10 cellular contexts compared by ENCODE assay signal in the genomic region with DNA sequence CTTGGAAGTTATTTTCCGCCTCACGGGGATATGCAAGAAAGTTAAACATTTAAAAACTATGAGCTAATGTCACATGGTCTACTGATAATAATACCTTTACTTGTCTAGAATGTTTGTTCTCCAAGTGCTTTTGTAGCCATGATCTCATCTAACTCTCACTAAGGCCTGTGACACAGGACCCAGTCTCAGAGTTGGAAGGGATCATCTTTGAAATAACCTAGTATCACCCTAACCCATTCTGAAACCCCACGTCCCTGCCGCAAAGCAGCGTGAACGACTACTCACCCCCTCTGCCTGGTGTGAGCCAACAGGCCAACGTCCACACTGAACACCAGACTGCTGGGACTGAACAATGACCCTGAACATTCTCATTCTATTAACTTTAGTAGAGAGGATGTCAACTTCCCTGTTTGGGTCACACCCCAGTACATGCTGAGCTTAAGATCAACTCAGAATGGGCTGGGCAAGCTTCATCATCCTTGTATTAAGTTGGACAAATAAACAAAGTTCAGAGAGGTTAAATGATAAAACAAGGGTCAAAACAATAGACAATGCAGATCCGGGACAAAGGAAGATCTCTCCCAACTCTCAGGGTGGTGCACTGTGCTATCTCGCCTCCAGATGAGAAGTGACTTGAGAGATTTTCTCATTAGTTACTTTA. TPM values are rescaled to one million over a fixed set of nuclear protein-coding genes. Genes with fewer than 3 reads are reported as not detected.
A peak's percentile ranks its signal among the peaks of the same experiment; 100 is the strongest.
DNase-seq lines count a peak whose midpoint lies in the region; ATAC-seq, FAIRE-seq and TF ChIP-seq lines count a peak whose summit lies in the region.
"Had no signal": no experiment of that assay in that cellular context is flagged by ENCODE, and none has a peak within 500 bp of the region (broad histone marks: within the 10 kb centered on the region; RNA-seq: fewer than 3 reads in every experiment).

No MANE protein-coding gene starts in this region.

- peaks cover 21% of the 10 kb centered on the region for H3K4me1 ChIP-seq in upper lobe of right lung

- peak overlapping the region; percentile 81 for H3K27ac ChIP-seq in upper lobe of right lung

- no peak for TF ChIP-seq CTCF in chondrocyte (IDR thresholded peaks at IDR 0.05)
- no peak for TF ChIP-seq CTCF in upper lobe of right lung (IDR thresholded peaks at IDR 0.05)

- peak overlapping the region; percentile 21 for H3K27ac Mint-ChIP-seq in activated naive CD4-positive, alpha-beta T cell treated with anti-CD3 and anti-CD28 coated beads, Interleukin-2, amount 50 U/mL, for 24 hours
- H3K27ac Mint-ChIP-seq in chondrocyte (ENCODE audit: unreplicated experiment): peak overlapping the region; percentile 96
- H3K27ac Mint-ChIP-seq: dendritic cell treated with granulocyte-macrophage colony-stimulating factor and Interleukin-4, amounts not matched to agents 40 ng/mL and 50 ng/mL, for 4 days; T-helper 1 cell treated with Interleukin-12 subunit alpha and Interleukin-12 subunit beta and Interleukin-4 antibody, amounts not matched to agents 30 μg/mL and 1 μg/mL, for 36 hours had no signal

- H3K9me3 ChIP-seq in upper lobe of right lung: no peaks in the 10 kb centered on the region

- H3K4me3 ChIP-seq in upper lobe of right lung: no peak overlapping the region

- no peak for FAIRE-seq in GM19239 (lab: Jason Lieb, UNC)

- intact Hi-C loops in upper lobe of right lung (cut with DNase I): no loop called here

- ATAC-seq in upper lobe of right lung (peak; percentile 67), HG03520 (IDR thresholded peaks at IDR 0.05; ENCODE audit: unreplicated experiment) (no peak)

- peaks cover 40% of the 10 kb centered on the region for H3K4me1 Mint-ChIP-seq in activated naive CD4-positive, alpha-beta T cell treated with anti-CD3 and anti-CD28 coated beads, Interleukin-2, amount 50 U/mL, for 24 hours
- peaks cover 35% of the 10 kb centered on the region for H3K4me1 Mint-ChIP-seq in chondrocyte (ENCODE audit: low read depth)

- DNase-seq in activated naive CD4-positive, alpha-beta T cell (lab: John Stamatoyannopoulos, UW): no peak
- DNase-seq in chondrocyte (ENCODE audit: low spot score): no peak
- peak; percentile 50 to 51 for DNase-seq in lung microvascular endothelial cell (ENCODE audit: low read depth in 2 of 2)
- no peak for DNase-seq in upper lobe of right lung
- DNase-seq in GM19239 (ENCODE audit: insufficient read length, low spot score): no peak
- no peak for DNase-seq in NCI-H2081 (lab: John Stamatoyannopoulos, UW)

- no peaks in the 10 kb centered on the region for H3K27me3 ChIP-seq in upper lobe of right lung

- no peaks in the 10 kb centered on the region for H3K27me3 Mint-ChIP-seq in activated naive CD4-positive, alpha-beta T cell treated with anti-CD3 and anti-CD28 coated beads, Interleukin-2, amount 50 U/mL, for 24 hours
- no peaks in the 10 kb centered on the region for H3K27me3 Mint-ChIP-seq in chondrocyte (ENCODE audit: low read depth)

- H3K9me3 Mint-ChIP-seq in activated naive CD4-positive, alpha-beta T cell treated with anti-CD3 and anti-CD28 coated beads, Interleukin-2, amount 50 U/mL, for 24 hours: no peaks in the 10 kb centered on the region
- no peaks in the 10 kb centered on the region for H3K9me3 Mint-ChIP-seq in chondrocyte (ENCODE audit: low read depth)
- H3K9me3 Mint-ChIP-seq: dendritic cell treated with granulocyte-macrophage colony-stimulating factor and Interleukin-4, amounts not matched to agents 40 ng/mL and 50 ng/mL, for 4 days; T-helper 1 cell treated with Interleukin-12 subunit alpha and Interleukin-12 subunit beta and Interleukin-4 antibody, amounts not matched to agents 30 μg/mL and 1 μg/mL, for 36 hours had no signal

- peaks cover 33% of the 10 kb centered on the region for H3K36me3 Mint-ChIP-seq in activated naive CD4-positive, alpha-beta T cell treated with anti-CD3 and anti-CD28 coated beads, Interleukin-2, amount 50 U/mL, for 24 hours
- no peaks in the 10 kb centered on the region for H3K36me3 Mint-ChIP-seq in chondrocyte (ENCODE audit: low read depth)

- H3K36me3 ChIP-seq in upper lobe of right lung: peaks cover 10% of the 10 kb centered on the region

- H3K4me3 Mint-ChIP-seq in activated naive CD4-positive, alpha-beta T cell treated with anti-CD3 and anti-CD28 coated beads, Interleukin-2, amount 50 U/mL, for 24 hours: no peak overlapping the region
- no peak overlapping the region for H3K4me3 Mint-ChIP-seq in chondrocyte (ENCODE audit: unreplicated experiment)
- H3K4me3 Mint-ChIP-seq: dendritic cell treated with granulocyte-macrophage colony-stimulating factor and Interleukin-4, amounts not matched to agents 40 ng/mL and 50 ng/mL, for 4 days; T-helper 1 cell treated with Interleukin-12 subunit alpha and Interleukin-12 subunit beta and Interleukin-4 antibody, amounts not matched to agents 30 μg/mL and 1 μg/mL, for 36 hours had no signal

RNA-seq across cellular contexts. Expression of gene BCAR1, which starts 54.8 kb away (rescaled TPM):
- total RNA-seq in chondrocyte: 125 to 140 TPM (median 125 TPM) in 3 replicates
- total RNA-seq in lung microvascular endothelial cell: 65.2 and 104 TPM in 2 replicates
- total RNA-seq in upper lobe of right lung: 61.7 TPM

Comparison
In these comparisons a context has a peak if more than half of its experiments do, and no peak if none do; other contexts are left out.
1. DNase-seq: peak in lung microvascular endothelial cell (2 of 2); none in activated naive CD4-positive, alpha-beta T cell (0 of 4), chondrocyte (single experiment), upper lobe of right lung (single experiment), GM19239 (single experiment) and NCI-H2081 (0 of 2).